Comparison of ENCODE assay signal across 23 cellular contexts in the genomic region with DNA sequence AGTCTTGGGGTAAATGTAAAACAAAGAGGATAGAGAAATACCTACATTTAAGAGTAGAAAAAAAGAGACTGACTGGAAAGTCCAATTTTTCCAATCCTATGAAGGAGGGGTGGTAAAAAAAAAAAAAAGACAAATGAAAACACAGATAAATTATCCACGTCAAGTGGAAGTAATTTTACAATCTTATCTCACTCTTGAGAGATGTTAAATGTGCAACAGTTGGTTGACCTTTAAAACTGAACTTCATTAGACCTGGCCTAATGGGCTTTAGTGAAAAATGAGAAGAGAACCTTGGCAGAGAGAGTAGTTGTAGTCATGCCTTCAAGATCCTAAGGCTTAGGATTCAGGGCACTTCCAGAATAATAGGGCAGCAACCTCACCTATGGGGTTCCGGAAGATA.
"Had no signal": no experiment of that assay in that cellular context is flagged by ENCODE, and none has a peak within 500 bp of the region (broad histone marks: within the 10 kb centered on the region; RNA-seq: fewer than 3 reads in every experiment).

No MANE protein-coding gene starts in this region.

- H3K27ac Mint-ChIP-seq: mesothelial cell of epicardium; nephron; stimulated activated naive CD8-positive, alpha-beta T cell treated with anti-CD3 and anti-CD28 coated beads, Interleukin-15, amount 100 ng/mL, for 72 hours had no signal

- ATAC-seq: heart left ventricle; pancreas; right cardiac atrium; sciatic nerve; stimulated activated memory B cell treated with anti-CD40 and anti-IgM and Interleukin-4, amounts not matched to agents 10 μg/mL and 1 μg/mL and 100 μg/mL, for 72 hours; stimulated activated naive CD8-positive, alpha-beta T cell treated with anti-CD3 and anti-CD28 coated beads, Interleukin-15, amount 100 ng/mL, for 72 hours had no signal

- H3K9me3 Mint-ChIP-seq: nephron had no signal

- H3K4me1 Mint-ChIP-seq: neural crest cell had no signal

- H3K4me3 Mint-ChIP-seq: mesothelial cell of epicardium; nephron; neural crest cell; stimulated activated memory B cell treated with anti-CD40 and anti-IgM and Interleukin-4, amounts not matched to agents 10 μg/mL and 1 μg/mL and 100 μg/mL, for 72 hours; stimulated activated naive CD8-positive, alpha-beta T cell treated with anti-CD3 and anti-CD28 coated beads, Interleukin-15, amount 100 ng/mL, for 72 hours had no signal

- DNase-seq: heart left ventricle; hypothalamus; islet precursor cell; left ventricle myocardium inferior; mesendoderm; naive B cell; nucleus accumbens; pancreas; posterior cingulate gyrus; retina; right cardiac atrium; spleen; stimulated activated CD4-positive, alpha-beta T cell treated with anti-CD3 and anti-CD28 coated beads, Interleukin-4, amount 100 ng/mL, for 24 hours; stimulated activated naive CD4-positive, alpha-beta T cell treated with Interleukin-2 at 50 U/mL for 16 hours; stimulated activated naive CD8-positive, alpha-beta T cell treated with anti-CD3 and anti-CD28 coated beads, Interleukin-15, amount 100 ng/mL, for 72 hours; substantia nigra; transverse colon; upper lobe of left lung had no signal

- H3K27me3 Mint-ChIP-seq: naive B cell; stimulated activated memory B cell treated with anti-CD40 and anti-IgM and Interleukin-4, amounts not matched to agents 10 μg/mL and 1 μg/mL and 100 μg/mL, for 72 hours; stimulated activated naive CD8-positive, alpha-beta T cell treated with anti-CD3 and anti-CD28 coated beads, Interleukin-15, amount 100 ng/mL, for 72 hours had no signal
